16 cellular contexts compared by ENCODE assay signal in the genomic region with DNA sequence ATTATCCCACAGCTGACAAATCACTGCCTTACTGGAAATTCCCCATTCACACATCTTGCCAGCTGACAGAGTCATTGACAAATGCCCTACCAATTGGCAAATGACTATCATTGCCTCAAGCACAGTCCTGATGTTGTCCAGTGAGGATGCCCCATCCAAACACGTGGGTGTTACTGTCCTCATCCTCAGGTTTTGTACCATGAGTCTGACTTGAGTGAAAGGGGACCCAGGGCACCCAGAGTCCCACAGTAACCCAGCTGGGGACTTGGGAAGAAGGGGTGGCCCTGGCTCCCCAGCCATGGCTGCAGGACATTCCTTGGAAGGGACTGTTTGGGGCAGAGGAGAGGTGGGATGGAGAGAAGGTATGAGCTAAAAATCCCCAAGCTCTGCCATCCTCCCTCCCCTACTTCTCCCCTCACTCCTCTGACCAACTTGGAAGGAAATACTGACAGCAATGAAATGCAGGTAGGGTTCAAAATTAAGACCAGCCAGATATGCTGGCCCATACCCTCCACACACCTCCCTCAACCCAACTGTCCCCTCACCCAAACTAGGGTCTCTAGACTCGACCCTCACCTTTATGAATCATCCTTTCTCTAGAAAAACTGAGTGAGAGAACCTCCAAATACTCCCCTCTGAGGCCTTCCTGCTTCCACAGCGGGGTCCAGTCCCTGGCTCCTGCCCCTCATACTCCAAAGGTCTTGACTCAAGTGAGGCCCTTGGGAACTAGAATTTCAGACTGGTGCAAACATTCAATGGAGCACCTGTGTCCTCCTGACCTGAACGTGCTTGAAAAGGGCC.
"Had no signal": no experiment of that assay in that cellular context is flagged by ENCODE, and none has a peak within 500 bp of the region (broad histone marks: within the 10 kb centered on the region; RNA-seq: fewer than 3 reads in every experiment).

No MANE protein-coding gene starts in this region.

- H3K27me3 ChIP-seq: body of pancreas, hepatocyte, transverse colon had no signal

- H3K4me1 ChIP-seq: body of pancreas, lower lobe of right lung, prostate gland had no signal

- DNase-seq: activated CD4-positive, alpha-beta T cell treated with anti-CD3 and anti-CD28 coated beads, Interleukin-2, amount 10 ng/mL, durations not matched to agents 24 days and 14 days; activated naive CD4-positive, alpha-beta T cell treated with anti-CD3 and anti-CD28 coated beads, Interleukin-2, amount 10 ng/mL, durations not matched to agents 7 days and 5 days; activated T-cell treated with anti-CD3 and anti-CD28 coated beads for 4 hours; body of pancreas; cerebellar nuclear complex; dorsolateral prefrontal cortex; lower lobe of right lung; naive thymus-derived CD4-positive, alpha-beta T cell; spleen; stimulated activated CD4-positive, alpha-beta T cell treated with anti-CD3 and anti-CD28 coated beads, Interleukin-1b, Interleukin-23, amount 100 ng/mL, for 48 hours; stimulated activated naive B cell treated with anti-CD40 and anti-IgM and Interleukin-4, amounts not matched to agents 10 μg/mL and 1 μg/mL and 100 μg/mL, for 72 hours; transverse colon had no signal

- H3K36me3 ChIP-seq: lower lobe of right lung, prostate gland, transverse colon had no signal

- H3K4me3 ChIP-seq: body of pancreas, dorsolateral prefrontal cortex, hepatocyte, lower lobe of right lung, prostate gland, spleen, transverse colon had no signal

- ATAC-seq: body of pancreas; lower lobe of right lung; naive thymus-derived CD4-positive, alpha-beta T cell; sciatic nerve; stimulated activated naive B cell treated with anti-CD40 and anti-IgM and Interleukin-4, amounts not matched to agents 10 μg/mL and 1 μg/mL and 100 μg/mL, for 72 hours; WTC11 had no signal

- H2AFZ ChIP-seq: hepatocyte had no signal

- H3K4me2 ChIP-seq: hepatocyte had no signal

- H3K27ac ChIP-seq: body of pancreas, hepatocyte, lower lobe of right lung, prostate gland, spleen, transverse colon had no signal

- H3K9me3 ChIP-seq: body of pancreas, lower lobe of right lung, prostate gland, spleen, transverse colon had no signal

- H3K79me2 ChIP-seq: hepatocyte had no signal
